Comparison of ENCODE assay signal across 1 cellular context in genomic region chr9:134340475-134341186, GRCh38.
TF ChIP-seq lines count a peak whose summit lies in the region.

No MANE protein-coding gene starts in this region.

TF ChIP-seq in SK-N-SH treated with all-trans-retinoic acid at 6 μM for 48 hours, 23 proteins besides CTCF, POLR2A, EP300 and RAD21 (continued from another document):
- TF ChIP-seq TSHZ2 (CRISPR knock-in tag; IDR thresholded peaks at IDR 0.05) (no peak), CSDC2 (CRISPR knock-in tag; IDR thresholded peaks at IDR 0.05) (no peak), OSR1 (CRISPR knock-in tag; IDR thresholded peaks at IDR 0.05) (no peak)
